1 cellular context compared by ENCODE assay signal in genomic region chr11:60950933-60951610, GRCh38.
TF ChIP-seq lines count a peak whose summit lies in the region.

No MANE protein-coding gene starts in this region.

TF ChIP-seq in GM12878, 131 proteins besides CTCF, POLR2A, EP300 and RAD21 (continued from another document):
- TF ChIP-seq SKIL (IDR thresholded peaks at IDR 0.05; ENCODE audit: low read depth, poor library complexity, severe bottlenecking) (no peak), POLR2AphosphoS5 (IDR thresholded peaks at IDR 0.05; ENCODE audit: low read length) (no peak), IRF5 (IDR thresholded peaks at IDR 0.05; ENCODE audit: borderline replicate concordance) (no peak), BACH1 (IDR thresholded peaks at IDR 0.05; ENCODE audit: borderline replicate concordance) (0 out of 2 replicates have a peak, but pooled peaks have one; percentile 65), ZSCAN29 (IDR thresholded peaks at IDR 0.05) (no peak), MLLT1 (IDR thresholded peaks at IDR 0.05) (no peak), IKZF1 (conservative IDR thresholded peaks at IDR 0.05) (peak; percentile 83), LARP7 (IDR thresholded peaks at IDR 0.05) (peak; percentile 90), YY1 (IDR thresholded peaks at IDR 0.05; ENCODE audit: low read depth, low read length) (0 out of 2 replicates have a peak, but pooled peaks have one; percentile 19), NR2C1 (IDR thresholded peaks at IDR 0.05) (no peak), TCF12 (IDR thresholded peaks at IDR 0.05; ENCODE audit: low read depth, low read length) (no peak), ZBTB40 (IDR thresholded peaks at IDR 0.05; ENCODE audit: borderline replicate concordance) (no peak), PBX3 (IDR thresholded peaks at IDR 0.05; ENCODE audit: insufficient replicate concordance, low read depth, low read length) (peak; percentile 14), RUNX3 (IDR thresholded peaks at IDR 0.05; ENCODE audit: low read length) (peak; percentile 7; the same call in 1 of the 2 replicates), NFYA (IDR thresholded peaks at IDR 0.05; ENCODE audit: borderline replicate concordance, low read depth, low read length) (no peak)
